ENCODE assay signal across 12 cellular contexts in genomic region chr7:125057974-125058373, GRCh38.
A peak's percentile ranks its signal among the peaks of the same experiment; 100 is the strongest.
DNase-seq lines count a peak whose midpoint lies in the region; ATAC-seq, FAIRE-seq and TF ChIP-seq lines count a peak whose summit lies in the region.
"Had no signal": no experiment of that assay in that cellular context is flagged by ENCODE, and none has a peak within 500 bp of the region (broad histone marks: within the 10 kb centered on the region; RNA-seq: fewer than 3 reads in every experiment).

No MANE protein-coding gene starts in this region.

- no peak overlapping the region for H2AFZ ChIP-seq in HepG2 (ENCODE audit: low read length)

- ATAC-seq in HepG2 (peak; percentile 75), GM19023 (IDR thresholded peaks at IDR 0.05; ENCODE audit: unreplicated experiment) (no peak), HG03342 (IDR thresholded peaks at IDR 0.05; ENCODE audit: unreplicated experiment) (no peak)

- in situ Hi-C loops in HepG2 (cut with HindIII; ENCODE audit: extremely low pct_ligation_motif_present, low pct_unique_long_range_greater_than_20kb) = loop anchor here (5.0 kb wide), 1 partner anchor 614 kb away; no protein-coding TSS in a partner anchor

- WGBS in HepG2 (ENCODE audit: low lambda C conversion rate) = 5% methylated on average over 3 of the region's 3 CpGs

- H3K9ac ChIP-seq in HepG2 (ENCODE audit: insufficient read depth, low read depth, low read length) = no peak overlapping the region

- intact Hi-C loops in HepG2 (cut with micrococcal nuclease; ENCODE audit: unreplicated experiment) = no loop called here

- H4K20me1 ChIP-seq in HepG2 (ENCODE audit: insufficient read depth, low read length) = no peaks in the 10 kb centered on the region

- no peaks in the 10 kb centered on the region for H3K36me3 ChIP-seq in HepG2 (replicated peaks in 1 of 2; ENCODE audit: control insufficient read depth in 1 of 2, insufficient read depth in 2 of 2, low read length in 2 of 2)

- TF ChIP-seq CTCF in HepG2 (CRISPR knock-in tag; IDR thresholded peaks at IDR 0.05) = no peak

- no peaks in the 10 kb centered on the region for H3K9me3 ChIP-seq in HepG2 (ENCODE audit: low read length)

- no peaks in the 10 kb centered on the region for H3K27me3 ChIP-seq in HepG2 (ENCODE audit: control insufficient read depth in 1 of 2, insufficient read depth in 2 of 2, low read length in 2 of 2)

- peak overlapping the region; percentile 12; the same call in 1 of the 2 replicates for H3K4me2 ChIP-seq in HepG2 (ENCODE audit: low read depth, low read length)

- FAIRE-seq in HepG2 (lab: Jason Lieb, UNC) = no peak

- no peak for TF ChIP-seq POLR2A in HepG2 (IDR thresholded peaks at IDR 0.05; ENCODE audit: insufficient read depth in 1 of 2, low read depth in 2 of 2, low read length in 2 of 2)

- POLR2A ChIA-PET in HepG2 (lab: Yijun Ruan, JAX) = no interaction called here

- peaks cover 6% of the 10 kb centered on the region; the same call in 1 of the 2 replicates for H3K4me1 ChIP-seq in HepG2 (ENCODE audit: insufficient read depth, low read length)

- peak; percentile 3 for DNase-seq in Ammon's horn (ENCODE audit: low spot score)
- DNase-seq in NCI-H524 (lab: John Stamatoyannopoulos, UW) = peak; percentile 72 to 78
- DNase-seq in SK-N-DZ (ENCODE audit: low spot score) = peak; percentile 21
- peak; percentile 13 for DNase-seq in HepG2 (ENCODE audit: low spot score)
- no peak for DNase-seq in COLO668 (lab: John Stamatoyannopoulos, UW; ENCODE audit: unreplicated experiment)
- DNase-seq: COR-L47, DMS153, NCI-H1048, NCI-H226, SIG-M5 had no signal

- CTCF ChIA-PET in HepG2 (lab: Yijun Ruan, JAX; ENCODE audit: low intra/inter-chr PET ratio, low total read pairs) = no interaction called here

- TF ChIP-seq EP300 in HepG2 (IDR thresholded peaks at IDR 0.05; ENCODE audit: low read depth in 2 of 2, low read length in 2 of 2) (no peak), HepG2 (CRISPR knock-in tag; IDR thresholded peaks at IDR 0.05; ENCODE audit: borderline replicate concordance) (no peak)

- no peak overlapping the region for H3K27ac ChIP-seq in HepG2 (ENCODE audit: extremely low read length, insufficient read depth, low read length)

- no peaks in the 10 kb centered on the region for H3K79me2 ChIP-seq in HepG2 (ENCODE audit: insufficient read depth, low read length)

- no peak for TF ChIP-seq RAD21 in HepG2 (CRISPR knock-in tag; IDR thresholded peaks at IDR 0.05)

- no TSS peak for BruUV-seq in HepG2 (replicated peaks; lab: Mats Ljungman, UMichigan)

- no peak overlapping the region for H3K4me3 ChIP-seq in HepG2 (replicated peaks in 1 of 3; ENCODE audit: insufficient read depth in 1 of 3, low read depth in 2 of 3, low read length in 3 of 3)

TF ChIP-seq in HepG2, 621 proteins besides CTCF, POLR2A, EP300 and RAD21:
- TF ChIP-seq HNF4A (CRISPR knock-in tag; IDR thresholded peaks at IDR 0.05) = peak; percentile 44
- no peak for TF ChIP-seq KLF6 (CRISPR knock-in tag; IDR thresholded peaks at IDR 0.05)
- peak; percentile 25; the same call in 1 of the 2 replicates for TF ChIP-seq RARA (CRISPR knock-in tag; IDR thresholded peaks at IDR 0.05)
- TF ChIP-seq USF2 (IDR thresholded peaks at IDR 0.05; ENCODE audit: low read depth, low read length) = 0 out of 2 replicates have a peak, but pooled peaks have one; percentile 5
- TF ChIP-seq USF2 (CRISPR knock-in tag; IDR thresholded peaks at IDR 0.05; ENCODE audit: borderline replicate concordance) = peak; percentile 57; the same call in 1 of the 2 replicates
- peak; percentile 34; the same call in 1 of the 2 replicates for TF ChIP-seq FOXA3 (CRISPR knock-in tag; IDR thresholded peaks at IDR 0.05)
- TF ChIP-seq, protein P1, sequence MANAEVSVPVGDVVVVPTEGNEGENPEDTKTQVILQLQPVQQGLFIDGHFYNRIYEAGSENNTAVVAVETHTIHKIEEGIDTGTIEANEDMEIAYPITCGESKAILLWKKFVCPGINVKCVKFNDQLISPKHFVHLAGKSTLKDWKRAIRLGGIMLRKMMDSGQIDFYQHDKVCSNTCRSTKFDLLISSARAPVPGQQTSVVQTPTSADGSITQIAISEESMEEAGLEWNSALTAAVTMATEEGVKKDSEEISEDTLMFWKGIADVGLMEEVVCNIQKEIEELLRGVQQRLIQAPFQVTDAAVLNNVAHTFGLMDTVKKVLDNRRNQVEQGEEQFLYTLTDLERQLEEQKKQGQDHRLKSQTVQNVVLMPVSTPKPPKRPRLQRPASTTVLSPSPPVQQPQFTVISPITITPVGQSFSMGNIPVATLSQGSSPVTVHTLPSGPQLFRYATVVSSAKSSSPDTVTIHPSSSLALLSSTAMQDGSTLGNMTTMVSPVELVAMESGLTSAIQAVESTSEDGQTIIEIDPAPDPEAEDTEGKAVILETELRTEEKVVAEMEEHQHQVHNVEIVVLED (CRISPR knock-in tag; IDR thresholded peaks at IDR 0.05; ENCODE audit: borderline replicate concordance) = no peak
- no peak for TF ChIP-seq FOXA1 (IDR thresholded peaks at IDR 0.05)
- TF ChIP-seq FOXA1 (CRISPR knock-in tag; IDR thresholded peaks at IDR 0.05) = 0 out of 2 replicates have a peak, but pooled peaks have one; percentile 24
- 0 out of 2 replicates have a peak, but pooled peaks have one; percentile 30 for TF ChIP-seq NR2F6 (IDR thresholded peaks at IDR 0.05)
- TF ChIP-seq NR2F6 (CRISPR knock-in tag; IDR thresholded peaks at IDR 0.05) = no peak
- TF ChIP-seq NFE2 (CRISPR knock-in tag; IDR thresholded peaks at IDR 0.05) = no peak
- TF ChIP-seq, protein P2, sequence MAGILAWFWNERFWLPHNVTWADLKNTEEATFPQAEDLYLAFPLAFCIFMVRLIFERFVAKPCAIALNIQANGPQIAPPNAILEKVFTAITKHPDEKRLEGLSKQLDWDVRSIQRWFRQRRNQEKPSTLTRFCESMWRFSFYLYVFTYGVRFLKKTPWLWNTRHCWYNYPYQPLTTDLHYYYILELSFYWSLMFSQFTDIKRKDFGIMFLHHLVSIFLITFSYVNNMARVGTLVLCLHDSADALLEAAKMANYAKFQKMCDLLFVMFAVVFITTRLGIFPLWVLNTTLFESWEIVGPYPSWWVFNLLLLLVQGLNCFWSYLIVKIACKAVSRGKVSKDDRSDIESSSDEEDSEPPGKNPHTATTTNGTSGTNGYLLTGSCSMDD (CRISPR knock-in tag; IDR thresholded peaks at IDR 0.05) = no peak
